2 cellular contexts compared by ENCODE assay signal in the genomic region with DNA sequence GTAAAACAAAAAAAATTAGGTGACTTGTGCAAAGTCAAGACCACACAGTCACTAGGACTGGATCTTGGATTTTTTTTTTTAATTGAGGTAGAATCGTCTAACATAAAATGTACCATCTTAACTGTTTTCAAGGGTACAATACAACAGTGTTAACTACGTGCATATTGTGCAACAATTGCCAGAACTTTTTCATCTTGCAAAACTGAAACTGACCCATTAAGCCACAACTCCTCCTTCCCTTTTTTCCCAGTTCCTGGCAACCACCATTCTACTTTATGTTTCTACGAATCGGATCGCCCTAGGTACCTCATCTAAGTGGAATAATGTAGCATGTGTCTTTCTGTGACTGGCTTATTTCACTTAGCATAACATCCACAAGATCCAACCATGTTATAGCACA.
TF ChIP-seq lines count a peak whose summit lies in the region.

No MANE protein-coding gene starts in this region.

TF ChIP-seq in IMR-90, 13 proteins besides CTCF, POLR2A, EP300 and RAD21:
- TF ChIP-seq USF2 (IDR thresholded peaks at IDR 0.05; ENCODE audit: low read depth, low read length) = no peak
- no peak for TF ChIP-seq CHD1 (IDR thresholded peaks at IDR 0.05; ENCODE audit: low read depth, low read length)
- TF ChIP-seq CEBPB (IDR thresholded peaks at IDR 0.05; ENCODE audit: low read depth, low read length) = peak; percentile 84

TF ChIP-seq in K562, 482 proteins besides CTCF, POLR2A, EP300 and RAD21:
- TF ChIP-seq CEBPG (CRISPR knock-in tag; IDR thresholded peaks at IDR 0.05) (no peak), CEBPG (tag; conservative IDR thresholded peaks at IDR 0.05 in 1 of 2, IDR thresholded peaks at IDR 0.05 in 1 of 2) (peak; percentile 20 to 54; a peak in 1 of 4 replicates), NFATC3 (IDR thresholded peaks at IDR 0.05) (no peak), CCAR2 (IDR thresholded peaks at IDR 0.05; ENCODE audit: low read depth, low read length) (no peak), CEBPB (tag; IDR thresholded peaks at IDR 0.05) (peak; percentile 77), BCL6 (CRISPR knock-in tag; IDR thresholded peaks at IDR 0.05) (no peak), FOXP1 (CRISPR knock-in tag; IDR thresholded peaks at IDR 0.05) (no peak), ZNF695 (CRISPR knock-in tag; IDR thresholded peaks at IDR 0.05) (no peak)
